Comparison of ENCODE assay signal across 8 cellular contexts in the genomic region with DNA sequence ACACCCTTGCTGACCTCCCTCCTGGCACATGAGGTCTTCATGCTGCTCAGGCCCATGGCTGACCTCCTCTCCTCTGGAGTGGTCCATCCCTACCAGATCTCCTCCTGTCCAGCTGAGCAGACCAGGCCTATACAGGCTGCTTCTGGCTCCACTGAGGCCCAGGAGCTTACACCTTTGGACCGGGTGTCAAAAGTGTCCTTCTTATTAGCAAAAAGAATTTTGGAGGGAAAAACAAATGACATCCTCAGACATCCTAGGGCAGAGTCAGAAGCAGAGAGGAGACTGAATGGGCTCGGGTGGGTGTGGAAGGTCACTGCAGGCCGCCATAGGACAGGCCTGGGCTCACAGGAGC. TPM values are rescaled to one million over a fixed set of nuclear protein-coding genes. Genes with fewer than 3 reads are reported as not detected.
DNase-seq lines count a peak whose midpoint lies in the region; ATAC-seq and TF ChIP-seq lines count a peak whose summit lies in the region.

No MANE protein-coding gene starts in this region.

- H3K27ac Mint-ChIP-seq in Calu3 (ENCODE audit: unreplicated experiment) (peak overlapping the region; percentile 86), endothelial cell (ENCODE audit: unreplicated experiment) (peak overlapping the region; percentile 61)

- POLR2A ChIA-PET in Panc1 (lab: Charles Lee), result no interaction called here

- H3K27me3 Mint-ChIP-seq in Calu3 (ENCODE audit: unreplicated experiment), result no peaks in the 10 kb centered on the region
- H3K27me3 Mint-ChIP-seq in endothelial cell (ENCODE audit: unreplicated experiment), result peaks cover 6% of the 10 kb centered on the region

- H3K4me1 ChIP-seq in Panc1 (ENCODE audit: control insufficient read depth, insufficient read depth, low read length), result peaks cover 12% of the 10 kb centered on the region
- peaks cover 13% of the 10 kb centered on the region for H3K4me1 ChIP-seq in parathyroid adenoma

- CTCF ChIA-PET in Calu3 (lab: Charles Lee) (interaction anchor here (0.6 to 1.6 kb wide), 3 partner anchors 86 to 920 kb away, joined by 3 to 19 read pairs (median 3); no protein-coding TSS in a partner anchor), Panc1 (lab: Charles Lee) (no interaction called here)

- in situ Hi-C loops in Panc1 (cut with HindIII; ENCODE audit: low pct_unique_long_range_greater_than_20kb, low sequenced_read_pairs), result loop anchor here (25.0 kb wide), 1 partner anchor 95 kb away; no protein-coding TSS in a partner anchor

- intact Hi-C loops in Calu3 (cut with micrococcal nuclease; ENCODE audit: unreplicated experiment), result loop anchor here (1.0 to 2.0 kb wide), 2 partner anchors 87 to 96 kb away; no protein-coding TSS in a partner anchor
- intact Hi-C loops in Panc1 (cut with micrococcal nuclease; ENCODE audit: unreplicated experiment), result loop anchor here (2.0 kb wide), 1 partner anchor 87 kb away; no protein-coding TSS in a partner anchor

- DNase-seq in Calu3 (no peak), Panc1 (ENCODE audit: low read depth, low spot score) (no peak), endothelial cell (ENCODE audit: low spot score) (no peak), AML-193 (lab: John Stamatoyannopoulos, UW) (no peak), ecto neural progenitor cell (ENCODE audit: low spot score) (no peak)

- peak overlapping the region; percentile 59 for H3K4me3 Mint-ChIP-seq in Calu3 (ENCODE audit: low read depth, unreplicated experiment)
- peak overlapping the region; percentile 39 for H3K4me3 Mint-ChIP-seq in endothelial cell (ENCODE audit: unreplicated experiment)

- H3K27ac ChIP-seq in Panc1 (ENCODE audit: low read length) (peak overlapping the region; percentile 83), parathyroid adenoma (peak overlapping the region; percentile 98)

- H3K27me3 ChIP-seq in Panc1 (ENCODE audit: control insufficient read depth, insufficient read depth, low read length) (no peaks in the 10 kb centered on the region), parathyroid adenoma (ENCODE audit: control insufficient read depth, insufficient read depth, low read length) (no peaks in the 10 kb centered on the region)

- H3K9ac ChIP-seq in parathyroid adenoma, result no peak overlapping the region

- H3K9me3 Mint-ChIP-seq in Calu3 (ENCODE audit: low read depth, unreplicated experiment) (no peaks in the 10 kb centered on the region), endothelial cell (ENCODE audit: unreplicated experiment) (no peaks in the 10 kb centered on the region)

- H3K36me3 ChIP-seq in Panc1 (ENCODE audit: control insufficient read depth, insufficient read depth, low read length), result no peaks in the 10 kb centered on the region
- no peaks in the 10 kb centered on the region for H3K36me3 ChIP-seq in parathyroid adenoma (ENCODE audit: control insufficient read depth, insufficient read depth, low read length)

- no peak; the same call in 1 of the 2 replicates for ATAC-seq in Panc1
- ATAC-seq in HG02588 (IDR thresholded peaks at IDR 0.05; ENCODE audit: unreplicated experiment), result no peak
- ATAC-seq in HG02970 (IDR thresholded peaks at IDR 0.05; ENCODE audit: low FRiP score, unreplicated experiment), result no peak

- H3K36me3 Mint-ChIP-seq in Calu3 (ENCODE audit: insufficient read depth, unreplicated experiment), result peaks cover 20% of the 10 kb centered on the region
- no peaks in the 10 kb centered on the region for H3K36me3 Mint-ChIP-seq in endothelial cell (ENCODE audit: low read depth, unreplicated experiment)

- H3K9me3 ChIP-seq in Panc1 (ENCODE audit: control insufficient read depth, insufficient read depth, low read depth, low read length) (no peaks in the 10 kb centered on the region), parathyroid adenoma (ENCODE audit: control insufficient read depth, low read length) (no peaks in the 10 kb centered on the region)

- H3K79me2 ChIP-seq in parathyroid adenoma, result no peaks in the 10 kb centered on the region

- peak overlapping the region; percentile 85 for H3K4me2 ChIP-seq in parathyroid adenoma (ENCODE audit: low read length)

- no peak overlapping the region for H3K4me3 ChIP-seq in Panc1 (ENCODE audit: low read depth in 2 of 2, low read length in 2 of 2)
- no peak overlapping the region for H3K4me3 ChIP-seq in parathyroid adenoma (ENCODE audit: low read depth, low read length)

- H3K4me1 Mint-ChIP-seq in Calu3 (ENCODE audit: low read depth, unreplicated experiment) (peaks cover 40% of the 10 kb centered on the region), endothelial cell (ENCODE audit: unreplicated experiment) (peaks cover 4% of the 10 kb centered on the region)

- H2AFZ ChIP-seq in parathyroid adenoma, result peak overlapping the region; percentile 100

- TF ChIP-seq CTCF in Calu3 (IDR thresholded peaks at IDR 0.05; ENCODE audit: unreplicated experiment) (no peak), Panc1 (IDR thresholded peaks at IDR 0.05) (no peak), endothelial cell (IDR thresholded peaks at IDR 0.05; ENCODE audit: unreplicated experiment) (no peak), parathyroid adenoma (IDR thresholded peaks at IDR 0.05) (no peak)

- BruUV-seq in Calu3 (replicated peaks; lab: Mats Ljungman, UMichigan) (no TSS peak), Panc1 (replicated peaks; lab: Mats Ljungman, UMichigan) (no TSS peak)

RNA-seq across cellular contexts. Expression of a gene that starts 38.1 kb away (rescaled TPM):
- total RNA-seq in Calu3 (2022) (60.7 and 79.7 TPM in 2 replicates), Panc1 (2021; ENCODE audit: unreplicated experiment) (114 TPM), endothelial cell (ENCODE audit: unreplicated experiment) (443 TPM)
- 50.3 TPM for polyA plus RNA-seq in Panc1 (2012; ENCODE audit: insufficient read length)
